In genomic region chr20:18981956-18982539, GRCh38 we compare ENCODE assay signal across 15 cellular contexts.
DNase-seq lines count a peak whose midpoint lies in the region; ATAC-seq lines count a peak whose summit lies in the region.
"Had no signal": no experiment of that assay in that cellular context is flagged by ENCODE, and none has a peak within 500 bp of the region (broad histone marks: within the 10 kb centered on the region; RNA-seq: fewer than 3 reads in every experiment).

No MANE protein-coding gene starts in this region.

- no peak overlapping the region for H2BK12ac ChIP-seq in trophoblast cell (ENCODE audit: low read length)

- peaks cover 3% of the 10 kb centered on the region for H3K9me3 ChIP-seq in trophoblast cell (ENCODE audit: insufficient read depth, low read depth, low read length)
- H3K9me3 ChIP-seq: BE2C had no signal

- no peak overlapping the region for H3K4me2 ChIP-seq in trophoblast cell (ENCODE audit: low read length)

- no peak overlapping the region for H4K8ac ChIP-seq in trophoblast cell (ENCODE audit: low read depth, low read length)

- no peak overlapping the region for H3K9ac ChIP-seq in trophoblast cell (ENCODE audit: low read length)

- H2AK5ac ChIP-seq in trophoblast cell (ENCODE audit: low read length): no peak overlapping the region

- H3K9me3 Mint-ChIP-seq in activated CD8-positive, alpha-beta T cell treated with anti-CD3 and anti-CD28 coated beads, Interleukin-2, amount 10 ng/mL, durations not matched to agents 7 days and 5 days (ENCODE audit: insufficient read depth): no peaks in the 10 kb centered on the region
- H3K9me3 Mint-ChIP-seq: H9 had no signal

- peak; percentile 64 for ATAC-seq in left lobe of liver
- no peak for ATAC-seq in HG03095 (IDR thresholded peaks at IDR 0.05; ENCODE audit: unreplicated experiment)
- ATAC-seq in activated CD8-positive, alpha-beta T cell treated with anti-CD3 and anti-CD28 coated beads, Interleukin-2, amount 10 ng/mL, durations not matched to agents 7 days and 5 days: no peak

- POLR2A ChIA-PET in activated CD8-positive, alpha-beta T cell treated with anti-CD3 and anti-CD28 coated beads, Interleukin-2, amount 10 ng/mL, durations not matched to agents 7 days and 5 days (lab: Charles Lee): no interaction called here

- H3K4me3 Mint-ChIP-seq in activated CD8-positive, alpha-beta T cell treated with anti-CD3 and anti-CD28 coated beads, Interleukin-2, amount 10 ng/mL, durations not matched to agents 7 days and 5 days: no peak overlapping the region
- H3K4me3 Mint-ChIP-seq: CD4-positive, CD25-positive, alpha-beta regulatory T cell; CD8-positive, alpha-beta memory T cell; H9 had no signal

- no peak overlapping the region for H3K27ac Mint-ChIP-seq in activated CD8-positive, alpha-beta T cell treated with anti-CD3 and anti-CD28 coated beads, Interleukin-2, amount 10 ng/mL, durations not matched to agents 7 days and 5 days
- H3K27ac Mint-ChIP-seq: CD4-positive, CD25-positive, alpha-beta regulatory T cell; CD8-positive, alpha-beta memory T cell had no signal

- H3K27ac ChIP-seq in trophoblast cell (ENCODE audit: low read depth, low read length): no peak overlapping the region

- no peak overlapping the region for H4K91ac ChIP-seq in trophoblast cell (ENCODE audit: low read depth, low read length)

- no peaks in the 10 kb centered on the region for H3K27me3 ChIP-seq in trophoblast cell (ENCODE audit: insufficient read depth, low read length)
- H3K27me3 ChIP-seq: BE2C had no signal

- no peaks in the 10 kb centered on the region for H3K79me1 ChIP-seq in trophoblast cell (ENCODE audit: low read length)

- no peak overlapping the region for H3K18ac ChIP-seq in trophoblast cell (ENCODE audit: low read length)

- CTCF ChIA-PET in activated CD8-positive, alpha-beta T cell treated with anti-CD3 and anti-CD28 coated beads, Interleukin-2, amount 10 ng/mL, durations not matched to agents 7 days and 5 days (lab: Charles Lee): no interaction called here

- H2BK5ac ChIP-seq in trophoblast cell (ENCODE audit: low read depth, low read length, poor library complexity): no peak overlapping the region

- no peaks in the 10 kb centered on the region for H3K36me3 ChIP-seq in trophoblast cell (ENCODE audit: control insufficient read depth in 1 of 2, insufficient read depth in 2 of 2, low read length in 2 of 2)
- H3K36me3 ChIP-seq: BE2C had no signal

- no peak overlapping the region for H3K23ac ChIP-seq in trophoblast cell (ENCODE audit: low read length)

- H4K12ac ChIP-seq in trophoblast cell (ENCODE audit: low read depth, low read length): no peak overlapping the region

- H3K4ac ChIP-seq in trophoblast cell (ENCODE audit: low read depth, low read length): no peak overlapping the region

- no peaks in the 10 kb centered on the region for H3K4me1 Mint-ChIP-seq in activated CD8-positive, alpha-beta T cell treated with anti-CD3 and anti-CD28 coated beads, Interleukin-2, amount 10 ng/mL, durations not matched to agents 7 days and 5 days (ENCODE audit: low read depth)
- H3K4me1 Mint-ChIP-seq: CD4-positive, CD25-positive, alpha-beta regulatory T cell; CD8-positive, alpha-beta memory T cell had no signal

- peaks cover 0 to 2% of the 10 kb centered on the region in 2 experiments for H3K4me1 ChIP-seq in trophoblast cell (ENCODE audit: control insufficient read depth in 1 of 2, insufficient read depth in 2 of 2, low read length in 2 of 2)
- H3K4me1 ChIP-seq: BE2C had no signal

- WGBS in trophoblast cell (ENCODE audit: extremely low coverage, insufficient coverage, insufficient read length): no CpG with 5 or more reads among the region's 5 CpGs

- no peaks in the 10 kb centered on the region for H3K36me3 Mint-ChIP-seq in activated CD8-positive, alpha-beta T cell treated with anti-CD3 and anti-CD28 coated beads, Interleukin-2, amount 10 ng/mL, durations not matched to agents 7 days and 5 days (ENCODE audit: low read depth)
- H3K36me3 Mint-ChIP-seq: CD4-positive, CD25-positive, alpha-beta regulatory T cell; CD8-positive, alpha-beta memory T cell had no signal

- no peak overlapping the region for H3K14ac ChIP-seq in trophoblast cell (ENCODE audit: low read length)

- no peak overlapping the region for H2AFZ ChIP-seq in trophoblast cell (ENCODE audit: insufficient read depth, low read length, poor library complexity)

- no peaks in the 10 kb centered on the region for H3K79me2 ChIP-seq in trophoblast cell (ENCODE audit: control insufficient read depth, insufficient read depth, low read length, poor library complexity)

- peak; percentile 24 for DNase-seq in islet precursor cell
- DNase-seq in left lobe of liver (ENCODE audit: low spot score): no peak
- DNase-seq in trophoblast cell: no peak
- DNase-seq in dedifferentiated amniotic fluid mesenchymal stem cell (ENCODE audit: extremely low spot score): no peak
- no peak for DNase-seq in activated CD8-positive, alpha-beta T cell treated with anti-CD3 and anti-CD28 coated beads, Interleukin-2, amount 10 ng/mL, durations not matched to agents 7 days and 5 days
- DNase-seq: ACHN; BE2C; C1 segment of cervical spinal cord; CD4-positive, CD25-positive, alpha-beta regulatory T cell; CD8-positive, alpha-beta memory T cell; COR-L47; DMS 273 treated with DMSO at 0.1 percent for 48 hours; DMS53; H9 had no signal

- H2BK120ac ChIP-seq in trophoblast cell (ENCODE audit: insufficient read depth, low read length, poor library complexity): no peak overlapping the region

- H3K4me3 ChIP-seq in trophoblast cell (ENCODE audit: low read depth, low read length): peak overlapping the region; percentile 42

- H3K27me3 Mint-ChIP-seq in activated CD8-positive, alpha-beta T cell treated with anti-CD3 and anti-CD28 coated beads, Interleukin-2, amount 10 ng/mL, durations not matched to agents 7 days and 5 days (ENCODE audit: low read depth): no peaks in the 10 kb centered on the region
- H3K27me3 Mint-ChIP-seq: CD4-positive, CD25-positive, alpha-beta regulatory T cell had no signal
